Comparison of ENCODE assay signal across 11 cellular contexts in genomic region chr12:113162102-113163029, GRCh38. TPM values are rescaled to one million over a fixed set of nuclear protein-coding genes. Genes with fewer than 3 reads are reported as not detected.
DNase-seq lines count a peak whose midpoint lies in the region; ATAC-seq and TF ChIP-seq lines count a peak whose summit lies in the region.
"Had no signal": no experiment of that assay in that cellular context is flagged by ENCODE, and none has a peak within 500 bp of the region (broad histone marks: within the 10 kb centered on the region; RNA-seq: fewer than 3 reads in every experiment).

No MANE protein-coding gene starts in this region.

- H3K27ac ChIP-seq in SJCRH30: peak overlapping the region; percentile 53

- H3K36me3 ChIP-seq in SJCRH30: peaks cover 37% of the 10 kb centered on the region; the same call in 1 of the 2 replicates

- H3K27me3 ChIP-seq in SJCRH30: no peaks in the 10 kb centered on the region

- DNase-seq in DMS 273 (lab: John Stamatoyannopoulos, UW; ENCODE audit: unreplicated experiment) (peak; percentile 73), DMS 273 treated with DMSO at 0.1 percent for 48 hours (lab: John Stamatoyannopoulos, UW) (no peak), SJCRH30 (peak; percentile 54 to 67), fibroblast of villous mesenchyme (ENCODE audit: low read depth) (peak; percentile 33), renal cortical epithelial cell (ENCODE audit: low read depth) (peak; percentile 27), GM13977 (ENCODE audit: low spot score) (no peak)
- DNase-seq: effector CD8-positive, alpha-beta T cell; kidney; T-helper 17 cell had no signal

- H3K4me1 ChIP-seq in SJCRH30: peaks cover 12% of the 10 kb centered on the region

- TF ChIP-seq CTCF in fibroblast of villous mesenchyme (IDR thresholded peaks at IDR 0.05; ENCODE audit: insufficient read depth, low read depth, low read length): no peak
- TF ChIP-seq CTCF in GM13977 (IDR thresholded peaks at IDR 0.05; ENCODE audit: extremely low read depth, insufficient read depth, missing control alignments): no peak

- no peaks in the 10 kb centered on the region for H3K9me3 ChIP-seq in SJCRH30 (replicated peaks)

- in situ Hi-C loops in GM13977 (cut with MboI; ENCODE audit: low pct_unique_long_range_greater_than_20kb, low sequenced_read_pairs, unreplicated experiment): no loop called here

- no peak for ATAC-seq in HG03571 (IDR thresholded peaks at IDR 0.05; ENCODE audit: unreplicated experiment)
- no peak for ATAC-seq in GM21786 (IDR thresholded peaks at IDR 0.05; ENCODE audit: unreplicated experiment)

- H3K4me3 ChIP-seq in SJCRH30 (no peak overlapping the region), fibroblast of villous mesenchyme (ENCODE audit: low read depth, low read length) (no peak overlapping the region)

RNA-seq across cellular contexts. Expression of gene CFAP73, which starts 12.8 kb away (rescaled TPM):
- not detected in 2 replicates for total RNA-seq in SJCRH30 (2014; rRNA removed; shearing (Covaris generic))
- total RNA-seq in fibroblast of villous mesenchyme (not detected in 2 replicates), renal cortical epithelial cell (0.25 TPM in 1 of 2 replicates, not detected in the other)
- total RNA-seq: T-helper 17 cell had no signal

RNA-seq across cellular contexts. Expression of gene DDX54, which starts 22.9 kb away (rescaled TPM):
- 43.7 and 47.6 TPM in 2 replicates for total RNA-seq in SJCRH30 (2014; rRNA removed; shearing (Covaris generic))
- total RNA-seq in fibroblast of villous mesenchyme: 33.7 and 37.0 TPM in 2 replicates
- total RNA-seq in renal cortical epithelial cell: 30.9 and 32.2 TPM in 2 replicates

RNA-seq across cellular contexts. Expression of gene RITA1, which starts 23.2 kb away (rescaled TPM):
- total RNA-seq in SJCRH30 (2014; rRNA removed; shearing (Covaris generic)): 20.2 and 22.0 TPM in 2 replicates
- total RNA-seq in fibroblast of villous mesenchyme: 22.5 and 27.6 TPM in 2 replicates
- 27.1 and 31.1 TPM in 2 replicates for total RNA-seq in renal cortical epithelial cell

RNA-seq across cellular contexts. Expression of gene RASAL1, which starts 26.8 kb away (rescaled TPM):
- not detected in 2 replicates for total RNA-seq in SJCRH30 (2014; rRNA removed; shearing (Covaris generic))
- not detected in 2 replicates for total RNA-seq in fibroblast of villous mesenchyme
- 16.3 and 36.5 TPM in 2 replicates for total RNA-seq in renal cortical epithelial cell

RNA-seq across cellular contexts. Expression of gene TPCN1, which starts 58.9 kb away (rescaled TPM):
- total RNA-seq in SJCRH30 (2014; rRNA removed; shearing (Covaris generic)): 14.3 and 18.4 TPM in 2 replicates
- 15.8 and 25.9 TPM in 2 replicates for total RNA-seq in fibroblast of villous mesenchyme
- 20.1 and 48.6 TPM in 2 replicates for total RNA-seq in renal cortical epithelial cell

Comparison
In these comparisons a context has a peak if more than half of its experiments do, and no peak if none do; other contexts are left out.
1. DNase-seq: peak in DMS 273 (single experiment), SJCRH30 (2 of 2), fibroblast of villous mesenchyme (single experiment) and renal cortical epithelial cell (single experiment); none in DMS 273 treated with DMSO at 0.1 percent for 48 hours (single experiment) and GM13977 (single experiment).